Comparison of ENCODE assay signal across 11 cellular contexts in genomic region chr15:68586274-68586961, GRCh38. TPM values are rescaled to one million over a fixed set of nuclear protein-coding genes. Genes with fewer than 3 reads are reported as not detected.
A peak's percentile ranks its signal among the peaks of the same experiment; 100 is the strongest.
DNase-seq lines count a peak whose midpoint lies in the region; ATAC-seq, FAIRE-seq and TF ChIP-seq lines count a peak whose summit lies in the region.
"Had no signal": no experiment of that assay in that cellular context is flagged by ENCODE, and none has a peak within 500 bp of the region (broad histone marks: within the 10 kb centered on the region; RNA-seq: fewer than 3 reads in every experiment).

No MANE protein-coding gene starts in this region.

- intact Hi-C loops in heart right ventricle (cut with DNase I) = loop anchor here in 1 of 10 donors (5.0 kb wide), 1 partner anchor 36 kb away; no protein-coding TSS in a partner anchor
- intact Hi-C loops in Right ventricle myocardium superior (cut with DNase I) = no loop called here

- ATAC-seq in heart right ventricle = peak in 2 of 8 donors; percentile 34 to 41
- ATAC-seq in Right ventricle myocardium superior (ENCODE audit: poor library complexity) = no peak
- ATAC-seq in thoracic aorta (ENCODE audit: insufficient number of reproducible peaks, low FRiP score, low read depth) = peak; percentile 20
- no peak for ATAC-seq in HG03175 (IDR thresholded peaks at IDR 0.05; ENCODE audit: unreplicated experiment)
- no peak for ATAC-seq in HG02610 (IDR thresholded peaks at IDR 0.05; ENCODE audit: unreplicated experiment)

- no peaks in the 10 kb centered on the region for H3K9me3 ChIP-seq in heart right ventricle
- H3K9me3 ChIP-seq in thoracic aorta = no peaks in the 10 kb centered on the region

- peaks cover 8 to 84% (median 44%) of the 10 kb centered on the region in 9 donors for H3K4me1 ChIP-seq in heart right ventricle
- peaks cover 2 to 75% of the 10 kb centered on the region in 2 donors for H3K4me1 ChIP-seq in thoracic aorta (ENCODE audit: control insufficient read depth in 1 of 2, low read depth in 2 of 2)

- WGBS in heart right ventricle, 2 donors = 63 to 70% methylated on average over 8 of the region's 8 CpGs

- FAIRE-seq in GM19239 (lab: Jason Lieb, UNC) = no peak

- TF ChIP-seq CTCF in heart right ventricle (IDR thresholded peaks at IDR 0.05) = no peak
- TF ChIP-seq CTCF in thoracic aorta (IDR thresholded peaks at IDR 0.05) = no peak

- H3K27me3 ChIP-seq in heart right ventricle (no peaks in the 10 kb centered on the region), thoracic aorta (replicated peaks; ENCODE audit: insufficient read depth) (no peaks in the 10 kb centered on the region)

- H3K36me3 ChIP-seq in heart right ventricle (no peaks in the 10 kb centered on the region), thoracic aorta (no peaks in the 10 kb centered on the region)

- DNase-seq in heart right ventricle (no peak), Right ventricle myocardium superior (no peak), T1000 (lab: John Stamatoyannopoulos, UW) (peak; percentile 73), glomerular endothelial cell (ENCODE audit: extremely low read depth, low read depth, low spot score) (peak; percentile 5), thoracic aorta (ENCODE audit: low spot score) (no peak), GM19239 (ENCODE audit: insufficient read length, low spot score) (no peak)
- DNase-seq: DND-41, left cardiac atrium had no signal

- H3K4me3 ChIP-seq in heart right ventricle (no peak overlapping the region), thoracic aorta (no peak overlapping the region)

- H3K27ac ChIP-seq in heart right ventricle (peak overlapping the region in 6 of 10 donors; percentile 22 to 72 (median 52)), thoracic aorta (peak overlapping the region; percentile 6 to 29)

RNA-seq across cellular contexts. Expression of gene CORO2B, which starts 7.6 kb away (rescaled TPM):
- total RNA-seq in heart right ventricle (1 to 10 TPM; 2.6 to 8.1 (median 4.5) TPM), Right ventricle myocardium superior (6.6 TPM), glomerular endothelial cell (7.8 and 10.9 TPM in 2 replicates), thoracic aorta (1 to 10 TPM; 4.3 to 8.5 TPM)
- polyA plus RNA-seq in heart right ventricle = 1 to 10 TPM; 7.1 to 7.6 TPM
- total RNA-seq: T-helper 1 cell treated with Interleukin-12 subunit alpha and Interleukin-12 subunit beta and Interleukin-4 antibody, amounts not matched to agents 30 ng/mL and 1 ng/mL, for 36 hours had no signal

Comparison
In these comparisons a context has a peak if more than half of its experiments do, and no peak if none do; other contexts are left out.
1. DNase-seq: peak in T1000 (single experiment) and glomerular endothelial cell (single experiment); none in heart right ventricle (0 of 2), Right ventricle myocardium superior (single experiment), thoracic aorta (single experiment) and GM19239 (single experiment).